10 cellular contexts compared by ENCODE assay signal in genomic region chr2:168530980-168531379, GRCh38.
DNase-seq lines count a peak whose midpoint lies in the region; TF ChIP-seq lines count a peak whose summit lies in the region.
"Had no signal": no experiment of that assay in that cellular context is flagged by ENCODE, and none has a peak within 500 bp of the region (broad histone marks: within the 10 kb centered on the region; RNA-seq: fewer than 3 reads in every experiment).

No MANE protein-coding gene starts in this region.

- peak; percentile 28 for DNase-seq in GM12865 (ENCODE audit: low read depth)
- DNase-seq in GM23248, result peak; percentile 65
- no peak for DNase-seq in RWPE1 (ENCODE audit: low spot score)
- no peak for DNase-seq in mesothelial cell of epicardium (ENCODE audit: low spot score in 2 of 2, unreplicated experiment in 2 of 2)
- no peak for DNase-seq in central memory CD4-positive, alpha-beta T cell
- DNase-seq in activated CD4-positive, alpha-beta T cell treated with anti-CD3 and anti-CD28 coated beads, Interleukin-2, amount 10 ng/mL, durations not matched to agents 7 days and 5 days, result no peak
- DNase-seq in iPS-NIHi7 (ENCODE audit: extremely low spot score), result no peak
- DNase-seq in NCI-H774 (lab: John Stamatoyannopoulos, UW), result no peak
- DNase-seq: DMS153 had no signal

- peaks cover 33% of the 10 kb centered on the region for H3F3A ChIP-seq in GM23248 (ENCODE audit: insufficient read depth)

- H3K4me1 Mint-ChIP-seq in mesothelial cell of epicardium, result peaks cover 49% of the 10 kb centered on the region
- H3K4me1 Mint-ChIP-seq in activated CD4-positive, alpha-beta T cell treated with anti-CD3 and anti-CD28 coated beads, Interleukin-2, amount 10 ng/mL, durations not matched to agents 7 days and 5 days, result peaks cover 28% of the 10 kb centered on the region

- H3K27me3 Mint-ChIP-seq in mesothelial cell of epicardium (ENCODE audit: low read depth), result no peaks in the 10 kb centered on the region
- H3K27me3 Mint-ChIP-seq in activated CD4-positive, alpha-beta T cell treated with anti-CD3 and anti-CD28 coated beads, Interleukin-2, amount 10 ng/mL, durations not matched to agents 7 days and 5 days, result no peaks in the 10 kb centered on the region

- peak overlapping the region; percentile 6; the same call in 1 of the 2 replicates for H3K4me3 ChIP-seq in GM12865 (ENCODE audit: low read depth, low read length)
- no peak overlapping the region for H3K4me3 ChIP-seq in GM23248
- H3K4me3 ChIP-seq: HAP-1 had no signal

- peaks cover 15% of the 10 kb centered on the region for H3K9me3 Mint-ChIP-seq in mesothelial cell of epicardium
- peaks cover 6% of the 10 kb centered on the region for H3K9me3 Mint-ChIP-seq in activated CD4-positive, alpha-beta T cell treated with anti-CD3 and anti-CD28 coated beads, Interleukin-2, amount 10 ng/mL, durations not matched to agents 7 days and 5 days

- no peaks in the 10 kb centered on the region for H3K9me3 ChIP-seq in GM23248 (ENCODE audit: low read depth)
- H3K9me3 ChIP-seq: HAP-1 had no signal

- CTCF ChIA-PET in RWPE1 (lab: Yijun Ruan, JAX), result no interaction called here
- CTCF ChIA-PET in activated CD4-positive, alpha-beta T cell treated with anti-CD3 and anti-CD28 coated beads, Interleukin-2, amount 10 ng/mL, durations not matched to agents 7 days and 5 days (lab: Charles Lee), result no interaction called here

- peak overlapping the region; percentile 50 for H3K27ac Mint-ChIP-seq in mesothelial cell of epicardium
- no peak overlapping the region for H3K27ac Mint-ChIP-seq in activated CD4-positive, alpha-beta T cell treated with anti-CD3 and anti-CD28 coated beads, Interleukin-2, amount 10 ng/mL, durations not matched to agents 7 days and 5 days

- H3K36me3 ChIP-seq in GM23248 (ENCODE audit: low read depth), result no peaks in the 10 kb centered on the region
- H3K36me3 ChIP-seq: HAP-1 had no signal

- H3K27ac ChIP-seq in GM23248 (peak overlapping the region; percentile 43), RWPE1 (peak overlapping the region; percentile 43; the same call in 1 of the 2 replicates)

- no peaks in the 10 kb centered on the region for H3K9me2 ChIP-seq in GM23248 (ENCODE audit: insufficient read depth)

- H4K20me1 ChIP-seq in GM23248 (ENCODE audit: insufficient read depth), result no peaks in the 10 kb centered on the region

- TF ChIP-seq CTCF in GM12865 (IDR thresholded peaks at IDR 0.05; ENCODE audit: insufficient read depth, low read depth, low read length, missing control alignments) (no peak), RWPE1 (conservative IDR thresholded peaks at IDR 0.05; ENCODE audit: low read depth) (no peak), mesothelial cell of epicardium (IDR thresholded peaks at IDR 0.05; ENCODE audit: unreplicated experiment) (no peak)

- H2AFZ ChIP-seq in GM23248, result no peak overlapping the region

- POLR2A ChIA-PET in RWPE1 (lab: Yijun Ruan, JAX; ENCODE audit: low non-redundant PET), result no interaction called here
- POLR2A ChIA-PET in activated CD4-positive, alpha-beta T cell treated with anti-CD3 and anti-CD28 coated beads, Interleukin-2, amount 10 ng/mL, durations not matched to agents 7 days and 5 days (lab: Charles Lee), result no interaction called here

- peaks cover 58% of the 10 kb centered on the region for H3K79me2 ChIP-seq in GM23248 (ENCODE audit: insufficient read depth)

- no peak overlapping the region for H3K9ac ChIP-seq in GM23248

- in situ Hi-C loops in GM23248 (cut with MboI), result no loop called here

- no peaks in the 10 kb centered on the region for H3K27me3 ChIP-seq in GM23248 (replicated peaks; ENCODE audit: insufficient read depth)

- H3K4me2 ChIP-seq in GM23248 (ENCODE audit: unreplicated experiment), result peak overlapping the region; percentile 48

- H3K36me3 Mint-ChIP-seq in mesothelial cell of epicardium, result peaks cover 22% of the 10 kb centered on the region
- H3K36me3 Mint-ChIP-seq in activated CD4-positive, alpha-beta T cell treated with anti-CD3 and anti-CD28 coated beads, Interleukin-2, amount 10 ng/mL, durations not matched to agents 7 days and 5 days (ENCODE audit: low read depth), result peaks cover 4% of the 10 kb centered on the region

- H3K4me1 ChIP-seq in GM23248 (ENCODE audit: insufficient read depth), result peaks cover 56% of the 10 kb centered on the region

- H3K4me3 Mint-ChIP-seq in mesothelial cell of epicardium, result no peak overlapping the region
- H3K4me3 Mint-ChIP-seq in activated CD4-positive, alpha-beta T cell treated with anti-CD3 and anti-CD28 coated beads, Interleukin-2, amount 10 ng/mL, durations not matched to agents 7 days and 5 days, result no peak overlapping the region

Comparison
In these comparisons a context has a peak if more than half of its experiments do, and no peak if none do; other contexts are left out.
1. DNase-seq: peak in GM12865 (single experiment) and GM23248 (single experiment); none in RWPE1 (single experiment), mesothelial cell of epicardium (0 of 2), central memory CD4-positive, alpha-beta T cell (single experiment), activated CD4-positive, alpha-beta T cell treated with anti-CD3 and anti-CD28 coated beads, Interleukin-2, amount 10 ng/mL, durations not matched to agents 7 days and 5 days (single experiment), iPS-NIHi7 (single experiment) and NCI-H774 (single experiment).